13 cellular contexts compared by ENCODE assay signal in genomic region chr1:95021085-95021484, GRCh38. TPM values are rescaled to one million over a fixed set of nuclear protein-coding genes. Genes with fewer than 3 reads are reported as not detected.
DNase-seq lines count a peak whose midpoint lies in the region; ATAC-seq and TF ChIP-seq lines count a peak whose summit lies in the region.
"Had no signal": no experiment of that assay in that cellular context is flagged by ENCODE, and none has a peak within 500 bp of the region (broad histone marks: within the 10 kb centered on the region; RNA-seq: fewer than 3 reads in every experiment).

No MANE protein-coding gene starts in this region.

- H3K4me1 ChIP-seq in heart left ventricle (peaks cover 0 to 43% (median 28%) of the 10 kb centered on the region in 12 donors), gastroesophageal sphincter (peaks cover 4 to 47% (median 15%) of the 10 kb centered on the region in 3 donors), psoas muscle (peaks cover 5% of the 10 kb centered on the region), urinary bladder (ENCODE audit: insufficient read depth) (no peaks in the 10 kb centered on the region)

- H3K4me3 ChIP-seq in heart left ventricle: no peak overlapping the region
- no peak overlapping the region for H3K4me3 ChIP-seq in gastroesophageal sphincter
- no peak overlapping the region for H3K4me3 ChIP-seq in psoas muscle
- H3K4me3 ChIP-seq in urinary bladder (ENCODE audit: low read depth, low read length): no peak overlapping the region

- DNase-seq in heart left ventricle (no peak), Right ventricle myocardium superior (no peak), psoas muscle (no peak), NCI-H510A treated with DMSO at 0.1 percent for 48 hours (lab: John Stamatoyannopoulos, UW) (no peak), erythroblast (lab: John Stamatoyannopoulos, UW) (no peak)
- DNase-seq: activated CD4-positive, alpha-beta T cell treated with anti-CD3 and anti-CD28 coated beads, Interleukin-2, amount 50 U/mL, for 1 hour; COR-L47; midbrain; NCI-H1105 had no signal

- H3K9me3 ChIP-seq in heart left ventricle: peaks cover 0 to 10% (median 0%) of the 10 kb centered on the region in 12 donors
- no peaks in the 10 kb centered on the region for H3K9me3 ChIP-seq in gastroesophageal sphincter
- H3K9me3 ChIP-seq in psoas muscle: no peaks in the 10 kb centered on the region

- WGBS in heart left ventricle, 4 donors: 83 to 95% (median 87%) methylated on average over 3 of the region's 3 CpGs
- WGBS in gastroesophageal sphincter (ENCODE audit: low coverage in 1 of 2), 2 donors: 29 to 34% methylated on average over 3 of the region's 3 CpGs
- WGBS in psoas muscle, 3 donors: 66 to 76% (median 74%) methylated on average over 3 of the region's 3 CpGs
- 58% methylated on average over 3 of the region's 3 CpGs for WGBS in urinary bladder

- TF ChIP-seq CTCF in heart left ventricle (IDR thresholded peaks at IDR 0.05): no peak
- TF ChIP-seq CTCF in gastroesophageal sphincter (IDR thresholded peaks at IDR 0.05): no peak
- TF ChIP-seq CTCF in psoas muscle (IDR thresholded peaks at IDR 0.05): no peak

- H3K27me3 ChIP-seq in heart left ventricle (no peaks in the 10 kb centered on the region), gastroesophageal sphincter (no peaks in the 10 kb centered on the region), psoas muscle (ENCODE audit: insufficient read depth in 3 of 3, low read length in 2 of 3) (no peaks in the 10 kb centered on the region)

- peak in 1 of 4 donors; percentile 20 for ATAC-seq in heart left ventricle
- ATAC-seq in Right ventricle myocardium superior (ENCODE audit: poor library complexity): no peak
- ATAC-seq in gastroesophageal sphincter: no peak
- ATAC-seq in psoas muscle: no peak
- ATAC-seq in GM18517 (IDR thresholded peaks at IDR 0.05; ENCODE audit: unreplicated experiment): no peak
- ATAC-seq: Panc1 had no signal

- TF ChIP-seq POLR2A in heart left ventricle (IDR thresholded peaks at IDR 0.05) (no peak), gastroesophageal sphincter (IDR thresholded peaks at IDR 0.05) (no peak), erythroblast (IDR thresholded peaks at IDR 0.05; ENCODE audit: low read length) (no peak)

- no peak for TF ChIP-seq EP300 in gastroesophageal sphincter (IDR thresholded peaks at IDR 0.05)

- intact Hi-C loops in heart left ventricle (cut with DNase I): loop anchor here in 3 of 10 donors (5.0 kb wide), 2 partner anchors 39 to 94 kb away; partner anchors contain the start of gene CNN3 (in 2 of the 3)
- intact Hi-C loops in Right ventricle myocardium superior (cut with DNase I): no loop called here
- intact Hi-C loops in psoas muscle (cut with DNase I): no loop called here

- H3K27ac ChIP-seq in heart left ventricle (peak overlapping the region in 9 of 12 donors; percentile 14 to 82 (median 67)), gastroesophageal sphincter (peak overlapping the region; percentile 60 to 77 (median 76)), psoas muscle (peak overlapping the region; percentile 55), urinary bladder (ENCODE audit: low read depth) (peak overlapping the region; percentile 39)

- peaks cover 0 to 9% (median 0%) of the 10 kb centered on the region in 9 donors for H3K36me3 ChIP-seq in heart left ventricle
- peaks cover 0 to 10% of the 10 kb centered on the region in 2 donors for H3K36me3 ChIP-seq in gastroesophageal sphincter
- peaks cover 8% of the 10 kb centered on the region in 2 donors for H3K36me3 ChIP-seq in psoas muscle (ENCODE audit: insufficient read depth in 1 of 2, low read depth in 1 of 2)
- no peaks in the 10 kb centered on the region for H3K36me3 ChIP-seq in urinary bladder (ENCODE audit: insufficient read depth)

RNA-seq across cellular contexts. Expression of gene ALG14, which starts 51.7 kb away (rescaled TPM):
- 1 to 10 TPM in 7 of 9 donors, under 1 TPM in 2; 0.56 to 4.7 (median 3.2) TPM for total RNA-seq in heart left ventricle
- 1 to 10 TPM in 1 of 2 donors, under 1 TPM in 1; 0.76 to 1.8 TPM for polyA plus RNA-seq in heart left ventricle
- total RNA-seq in Right ventricle myocardium superior: 2.9 TPM
- total RNA-seq in gastroesophageal sphincter: 1 to 10 TPM in 1 of 4 donors, under 1 TPM in 3; 0.62 to 1.2 (median 0.79) TPM
- 1 to 10 TPM; 1.8 to 2.7 (median 2.4) TPM for total RNA-seq in psoas muscle
- 1 to 10 TPM in 1 of 3 donors, under 1 TPM in 2; 0.48 to 2.1 (median 0.95) TPM for polyA plus RNA-seq in psoas muscle
- 4.4 TPM for total RNA-seq in urinary bladder
- 2.7 TPM for polyA plus RNA-seq in urinary bladder
